ENCODE assay signal across 1 cellular context in genomic region chr4:83658806-83659205, GRCh38.
TF ChIP-seq lines count a peak whose summit lies in the region.

No MANE protein-coding gene starts in this region.

TF ChIP-seq in HepG2, 621 proteins besides CTCF, POLR2A, EP300 and RAD21 (continued from another document):
- TF ChIP-seq FUBP1 (CRISPR knock-in tag; IDR thresholded peaks at IDR 0.05; ENCODE audit: borderline replicate concordance) (no peak), CC2D1A (CRISPR knock-in tag; IDR thresholded peaks at IDR 0.05) (no peak), GLI4 (CRISPR knock-in tag; IDR thresholded peaks at IDR 0.05; ENCODE audit: borderline replicate concordance) (no peak), MYNN (CRISPR knock-in tag; IDR thresholded peaks at IDR 0.05; ENCODE audit: low read depth) (no peak), MTA3 (CRISPR knock-in tag; IDR thresholded peaks at IDR 0.05) (no peak), ZNF101 (CRISPR knock-in tag; IDR thresholded peaks at IDR 0.05; ENCODE audit: borderline replicate concordance, low read depth) (no peak), CBFB (CRISPR knock-in tag; IDR thresholded peaks at IDR 0.05) (no peak), ZKSCAN5 (CRISPR knock-in tag; IDR thresholded peaks at IDR 0.05) (no peak), MAX (IDR thresholded peaks at IDR 0.05) (no peak)
TF ChIP-seq in HepG2: peak in this region for 0.
